Comparison of ENCODE assay signal across 8 cellular contexts in the genomic region with DNA sequence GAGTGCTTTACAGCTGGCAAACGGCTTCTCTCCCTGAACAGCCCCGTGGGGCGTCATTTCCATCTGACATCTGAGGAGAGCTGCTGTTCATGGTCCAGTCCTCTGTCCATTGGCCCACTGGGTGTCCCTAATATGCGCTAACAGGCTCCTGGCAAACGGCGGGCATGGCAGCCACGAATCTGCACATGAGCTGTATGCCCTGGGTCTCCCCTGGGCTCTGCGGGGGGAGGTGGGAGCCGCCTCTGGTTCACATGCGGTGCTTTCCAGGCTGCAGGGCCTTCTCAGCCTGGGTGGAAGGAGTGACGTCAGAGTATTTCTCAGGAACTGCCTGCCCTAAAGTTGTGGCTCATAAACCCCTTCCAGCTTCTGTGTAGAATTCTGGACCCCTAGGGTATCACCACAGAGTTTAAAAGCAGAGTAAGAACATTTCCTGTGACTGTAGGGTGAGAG.
DNase-seq lines count a peak whose midpoint lies in the region; ATAC-seq, FAIRE-seq and TF ChIP-seq lines count a peak whose summit lies in the region.

No MANE protein-coding gene starts in this region.

- peak overlapping the region; percentile 64 for H3K4me3 ChIP-seq in CD4-positive, CD25-positive, alpha-beta regulatory T cell (ENCODE audit: low read depth, low read length)
- H3K4me3 ChIP-seq in GM12878, result peak overlapping the region; percentile 56

- no peaks in the 10 kb centered on the region for H4K20me1 ChIP-seq in GM12878 (ENCODE audit: control insufficient read depth, insufficient read depth)

- H3K9ac ChIP-seq in GM12878 (ENCODE audit: control insufficient read depth, insufficient read depth, low read length), result peak overlapping the region; percentile 56

- no TSS peak for BruUV-seq in GM12878 (replicated peaks; lab: Mats Ljungman, UMichigan)

- peak overlapping the region; percentile 65 for H3K27ac ChIP-seq in CD4-positive, CD25-positive, alpha-beta regulatory T cell (ENCODE audit: insufficient read depth, low read length, poor library complexity, severe bottlenecking)
- peak overlapping the region; percentile 77 for H3K27ac ChIP-seq in GM12878 (ENCODE audit: control insufficient read depth, insufficient read depth)

- H3K4me1 ChIP-seq in CD4-positive, CD25-positive, alpha-beta regulatory T cell (ENCODE audit: control insufficient read depth, insufficient read depth, low read length, poor library complexity, severe bottlenecking), result peaks cover 99% of the 10 kb centered on the region
- H3K4me1 ChIP-seq in GM12878 (ENCODE audit: control insufficient read depth, insufficient read depth, low read length), result peaks cover 70% of the 10 kb centered on the region

- H3K4me1 Mint-ChIP-seq in CD4-positive, CD25-positive, alpha-beta regulatory T cell, result peaks cover 40 to 97% (median 80%) of the 10 kb centered on the region in 4 donors
- peaks cover 88% of the 10 kb centered on the region for H3K4me1 Mint-ChIP-seq in T-helper 2 cell treated with Interferon-gamma antibody and Interleukin-4, amounts not matched to agents 5 μg/mL and 100 μg/mL, for 36 hours (ENCODE audit: low read depth)
- peaks cover 72% of the 10 kb centered on the region for H3K4me1 Mint-ChIP-seq in memory B cell

- H3K4me3 Mint-ChIP-seq in CD4-positive, CD25-positive, alpha-beta regulatory T cell, result peak overlapping the region; percentile 77 to 94 (median 88)
- peak overlapping the region; percentile 75 for H3K4me3 Mint-ChIP-seq in T-helper 2 cell treated with Interferon-gamma antibody and Interleukin-4, amounts not matched to agents 5 μg/mL and 100 μg/mL, for 36 hours
- H3K4me3 Mint-ChIP-seq in memory B cell, result peak overlapping the region; percentile 40

- no peak for TF ChIP-seq RAD21 in GM12878 (IDR thresholded peaks at IDR 0.05; ENCODE audit: insufficient read depth, low read depth, low read length)

- peaks cover 0 to 1% (median 0%) of the 10 kb centered on the region in 7 donors for H3K9me3 Mint-ChIP-seq in CD4-positive, CD25-positive, alpha-beta regulatory T cell
- no peaks in the 10 kb centered on the region for H3K9me3 Mint-ChIP-seq in T-helper 2 cell treated with Interferon-gamma antibody and Interleukin-4, amounts not matched to agents 5 μg/mL and 100 μg/mL, for 36 hours
- no peaks in the 10 kb centered on the region for H3K9me3 Mint-ChIP-seq in memory B cell

- CTCF ChIA-PET in GM12878 (lab: Yijun Ruan, JAX), result interaction anchor here (0.6 to 18.3 kb wide), 8 partner anchors 9 to 198 kb away, joined by 3 to 298 read pairs (median 4); no protein-coding TSS in a partner anchor

- SMC1A ChIA-PET in GM12878 (lab: Charles Lee; ENCODE audit: uncharacterized antibody, unreplicated experiment), result interaction anchor here (0.7 to 5.0 kb wide), 13 partner anchors 9 to 53 kb away, joined by 3 to 49 read pairs (median 4); no protein-coding TSS in a partner anchor

- peak; percentile 36 for TF ChIP-seq POLR2A in GM12878 (IDR thresholded peaks at IDR 0.05; ENCODE audit: low read depth, low read length)

- no peaks in the 10 kb centered on the region for H3K9me3 ChIP-seq in CD4-positive, CD25-positive, alpha-beta regulatory T cell (ENCODE audit: control insufficient read depth in 2 of 2, low read length in 2 of 2)
- no peaks in the 10 kb centered on the region for H3K9me3 ChIP-seq in GM12878 (replicated peaks; ENCODE audit: control insufficient read depth, insufficient read depth, low read length)

- H2AFZ ChIP-seq in GM12878 (ENCODE audit: control insufficient read depth, low read depth, low read length), result no peak overlapping the region

- intact Hi-C loops in GM12878 (cut with micrococcal nuclease; ENCODE audit: unreplicated experiment), result loop anchor here (5.0 kb wide), 1 partner anchor 33 kb away; no protein-coding TSS in a partner anchor

- no peaks in the 10 kb centered on the region for H3K27me3 ChIP-seq in CD4-positive, CD25-positive, alpha-beta regulatory T cell (ENCODE audit: control insufficient read depth, insufficient read depth, low read length)
- H3K27me3 ChIP-seq in GM12878 (replicated peaks in 1 of 2; ENCODE audit: control insufficient read depth in 2 of 2, insufficient read depth in 2 of 2, low read length in 1 of 2), result no peaks in the 10 kb centered on the region

- no peak for FAIRE-seq in GM12878 (lab: Jason Lieb, UNC)

- RAD21 ChIA-PET in GM12878 (lab: Charles Lee; ENCODE audit: unreplicated experiment), result interaction anchor here (1.0 to 2.9 kb wide), 7 partner anchors 8 to 53 kb away, joined by 3 to 15 read pairs (median 6); no protein-coding TSS in a partner anchor

- H3K36me3 Mint-ChIP-seq in CD4-positive, CD25-positive, alpha-beta regulatory T cell, result peaks cover 5% of the 10 kb centered on the region
- peaks cover 26% of the 10 kb centered on the region for H3K36me3 Mint-ChIP-seq in T-helper 2 cell treated with Interferon-gamma antibody and Interleukin-4, amounts not matched to agents 5 μg/mL and 100 μg/mL, for 36 hours (ENCODE audit: low read depth)
- peaks cover 6% of the 10 kb centered on the region for H3K36me3 Mint-ChIP-seq in memory B cell

- TF ChIP-seq CTCF in GM12878 (IDR thresholded peaks at IDR 0.05 in 2 of 3, conservative IDR thresholded peaks at IDR 0.05 in 1 of 3; ENCODE audit: control insufficient read depth in 2 of 3, extremely low read depth in 1 of 3, insufficient read depth in 1 of 3, low read depth in 3 of 3, low read length in 3 of 3), result no peak

- peak overlapping the region; percentile 89 to 93 (median 92) for H3K27ac Mint-ChIP-seq in CD4-positive, CD25-positive, alpha-beta regulatory T cell
- peak overlapping the region; percentile 88 for H3K27ac Mint-ChIP-seq in T-helper 2 cell treated with Interferon-gamma antibody and Interleukin-4, amounts not matched to agents 5 μg/mL and 100 μg/mL, for 36 hours
- H3K27ac Mint-ChIP-seq in memory B cell, result peak overlapping the region; percentile 36

- H3K79me2 ChIP-seq in GM12878 (ENCODE audit: control insufficient read depth, insufficient read depth, low read length), result peaks cover 97% of the 10 kb centered on the region

- no peaks in the 10 kb centered on the region for H3K27me3 Mint-ChIP-seq in CD4-positive, CD25-positive, alpha-beta regulatory T cell
- no peaks in the 10 kb centered on the region for H3K27me3 Mint-ChIP-seq in T-helper 2 cell treated with Interferon-gamma antibody and Interleukin-4, amounts not matched to agents 5 μg/mL and 100 μg/mL, for 36 hours (ENCODE audit: low read depth)
- H3K27me3 Mint-ChIP-seq in memory B cell, result no peaks in the 10 kb centered on the region

- H3K4me2 ChIP-seq in GM12878 (ENCODE audit: control insufficient read depth, insufficient read depth), result peak overlapping the region; percentile 98

- in situ Hi-C loops in GM12878 (cut with MboI), result no loop called here

- no peak for ATAC-seq in CD4-positive, CD25-positive, alpha-beta regulatory T cell (ENCODE audit: low read depth in 2 of 2)
- ATAC-seq in HG02885 (IDR thresholded peaks at IDR 0.05; ENCODE audit: poor library complexity, unreplicated experiment) (peak; percentile 36), GM12878 (peak; percentile 68), memory B cell (ENCODE audit: low read depth) (peak; percentile 65), HG02938 (IDR thresholded peaks at IDR 0.05; ENCODE audit: unreplicated experiment) (no peak), HG03460 (IDR thresholded peaks at IDR 0.05; ENCODE audit: unreplicated experiment) (no peak)

- TF ChIP-seq EP300 in GM12878 (IDR thresholded peaks at IDR 0.05; ENCODE audit: borderline replicate concordance in 1 of 2, control insufficient read depth in 1 of 2, low read depth in 2 of 2, low read length in 2 of 2), result peak in 1 of 2 experiments; percentile 15; a peak in 1 of 4 replicates

- POLR2A ChIA-PET in GM12878 (lab: Charles Lee), result interaction anchor here (0.7 to 3.5 kb wide), 6 partner anchors 7 to 84 kb away, joined by 3 to 18 read pairs (median 3); no protein-coding TSS in a partner anchor

- 10% methylated on average over 11 of the region's 11 CpGs for WGBS in GM12878 (ENCODE audit: insufficient coverage, insufficient replicate concordance, low lambda C conversion rate, missing lambda C conversion rate)

- H3K36me3 ChIP-seq in CD4-positive, CD25-positive, alpha-beta regulatory T cell (ENCODE audit: control insufficient read depth, insufficient read depth, low read length), result peaks cover 4% of the 10 kb centered on the region
- no peaks in the 10 kb centered on the region for H3K36me3 ChIP-seq in GM12878 (ENCODE audit: control insufficient read depth in 2 of 2, insufficient read depth in 2 of 2, low read length in 1 of 2)

- DNase-seq in CD4-positive, CD25-positive, alpha-beta regulatory T cell, result peak; percentile 27 to 59 (median 37)
- peak; percentile 88 for DNase-seq in T-helper 2 cell treated with Interferon-gamma antibody and Interleukin-4, amounts not matched to agents 5 μg/mL and 100 μg/mL, for 36 hours (ENCODE audit: low spot score)
- DNase-seq in GM12878 (ENCODE audit: low read depth, low spot score) (peak; percentile 54), memory B cell (ENCODE audit: low spot score in 2 of 2) (peak; percentile 50 to 53)
- peak; percentile 43 to 61 for DNase-seq in stimulated activated CD8-positive, alpha-beta memory T cell treated with anti-CD3 and anti-CD28 coated beads, Interleukin-4, amount 100 ng/mL, for 1 hour (ENCODE audit: low read depth in 2 of 2, low spot score in 1 of 2)

TF ChIP-seq in GM12878, 131 proteins besides CTCF, POLR2A, EP300 and RAD21 (continues in another document):
- no peak for TF ChIP-seq PAX8 (IDR thresholded peaks at IDR 0.05)
- TF ChIP-seq CHD1 (IDR thresholded peaks at IDR 0.05; ENCODE audit: low read depth, low read length), result no peak
- TF ChIP-seq, protein P1, sequence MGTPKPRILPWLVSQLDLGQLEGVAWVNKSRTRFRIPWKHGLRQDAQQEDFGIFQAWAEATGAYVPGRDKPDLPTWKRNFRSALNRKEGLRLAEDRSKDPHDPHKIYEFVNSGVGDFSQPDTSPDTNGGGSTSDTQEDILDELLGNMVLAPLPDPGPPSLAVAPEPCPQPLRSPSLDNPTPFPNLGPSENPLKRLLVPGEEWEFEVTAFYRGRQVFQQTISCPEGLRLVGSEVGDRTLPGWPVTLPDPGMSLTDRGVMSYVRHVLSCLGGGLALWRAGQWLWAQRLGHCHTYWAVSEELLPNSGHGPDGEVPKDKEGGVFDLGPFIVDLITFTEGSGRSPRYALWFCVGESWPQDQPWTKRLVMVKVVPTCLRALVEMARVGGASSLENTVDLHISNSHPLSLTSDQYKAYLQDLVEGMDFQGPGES (IDR thresholded peaks at IDR 0.05), result no peak
- TF ChIP-seq NR2C2 (IDR thresholded peaks at IDR 0.05; ENCODE audit: borderline replicate concordance, control insufficient read depth, insufficient read length, low read depth), result no peak
- no peak for TF ChIP-seq RAD51 (IDR thresholded peaks at IDR 0.05)

Comparison
In these comparisons a context has a peak if more than half of its experiments do, and no peak if none do; other contexts are left out.
1. ATAC-seq: peak in HG02885 (single experiment), GM12878 (single experiment) and memory B cell (single experiment); none in CD4-positive, CD25-positive, alpha-beta regulatory T cell (0 of 2), HG02938 (single experiment) and HG03460 (single experiment).
2. DNase-seq: peak in every context shown above with its lines; median percentile 88 in T-helper 2 cell treated with Interferon-gamma antibody and Interleukin-4, amounts not matched to agents 5 μg/mL and 100 μg/mL, for 36 hours; 54 in GM12878; 52 in stimulated activated CD8-positive, alpha-beta memory T cell treated with anti-CD3 and anti-CD28 coated beads, Interleukin-4, amount 100 ng/mL, for 1 hour; 52 in memory B cell; 37 in CD4-positive, CD25-positive, alpha-beta regulatory T cell.
3. H3K27ac Mint-ChIP-seq: peak in every context shown above with its lines; median percentile 92 in CD4-positive, CD25-positive, alpha-beta regulatory T cell; 88 in T-helper 2 cell treated with Interferon-gamma antibody and Interleukin-4, amounts not matched to agents 5 μg/mL and 100 μg/mL, for 36 hours; 36 in memory B cell.
4. Peak in every context shown above with its lines, with median percentiles within 50 percentile points of each other: H3K4me3 Mint-ChIP-seq.